Comparison of ENCODE assay signal across 8 cellular contexts in the genomic region with DNA sequence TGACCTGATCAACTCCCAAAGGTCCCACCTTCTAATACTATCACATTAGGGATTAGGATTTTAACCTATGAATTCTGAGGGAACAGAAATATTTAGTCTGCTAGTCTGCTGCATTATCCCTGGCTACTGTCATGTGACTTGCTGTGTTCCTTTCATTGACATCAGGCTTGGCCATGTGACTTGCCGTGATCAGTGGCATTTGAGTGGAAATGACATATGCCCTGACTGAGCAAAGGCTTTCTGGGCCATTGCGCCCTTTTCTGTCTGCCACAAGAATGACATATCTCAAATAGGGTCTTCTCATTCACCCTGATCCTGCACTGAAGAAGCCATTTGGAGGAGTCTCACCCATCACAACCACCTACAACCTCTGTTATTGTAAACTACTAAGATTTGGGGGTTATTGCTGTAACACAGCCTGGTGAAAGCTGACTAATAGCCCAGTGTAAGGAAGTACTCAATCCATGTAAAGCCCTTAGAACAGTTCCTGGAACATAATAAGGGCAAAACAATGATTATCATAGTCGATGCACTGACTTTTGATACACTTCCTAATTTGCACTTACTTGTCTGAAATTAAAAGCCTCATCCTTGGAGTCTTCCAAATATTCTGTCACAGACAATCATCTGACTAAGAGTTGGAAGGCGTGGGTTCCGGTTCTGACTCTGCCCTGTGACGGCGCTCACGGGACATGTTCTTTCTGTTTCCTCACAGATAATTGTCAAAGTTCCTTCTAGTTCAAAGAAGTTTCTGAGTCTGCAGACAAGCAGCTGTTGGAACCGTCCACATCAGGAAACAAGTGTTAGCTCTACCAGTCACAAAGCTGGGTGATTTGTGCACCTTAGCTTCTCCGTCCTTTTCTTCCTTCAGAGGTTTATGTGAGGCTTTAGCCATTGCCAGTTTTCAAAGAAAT. TPM values are rescaled to one million over a fixed set of nuclear protein-coding genes. Genes with fewer than 3 reads are reported as not detected.
DNase-seq lines count a peak whose midpoint lies in the region; ATAC-seq lines count a peak whose summit lies in the region.

No MANE protein-coding gene starts in this region.

- peak; percentile 30 for DNase-seq in KBM-7
- DNase-seq in activated CD8-positive, alpha-beta memory T cell treated with anti-CD3 and anti-CD28 coated beads, Interleukin-2, amount 50 U/mL, for 48 hours = peak; percentile 74
- peak; percentile 76 for DNase-seq in Right ventricle myocardium superior
- peak; percentile 63 for DNase-seq in stimulated activated CD4-positive, alpha-beta T cell treated with anti-CD3 and anti-CD28 coated beads, Interleukin-4, amount 100 ng/mL, for 1 hour
- no peak for DNase-seq in COLO829 (ENCODE audit: low spot score)
- DNase-seq in NCI-H2081 treated with DMSO at 0.1 percent for 48 hours (lab: John Stamatoyannopoulos, UW) = no peak
- DNase-seq in AG08395 (ENCODE audit: low spot score) = no peak

- in situ Hi-C loops in KBM-7 (cut with MboI; ENCODE audit: low pct_unique_long_range_greater_than_20kb, low sequenced_read_pairs) = no loop called here

- ATAC-seq in GM19452 (IDR thresholded peaks at IDR 0.05; ENCODE audit: unreplicated experiment) (peak; percentile 43), Right ventricle myocardium superior (ENCODE audit: poor library complexity) (peak; percentile 82)

- intact Hi-C loops in Right ventricle myocardium superior (cut with DNase I) = no loop called here

RNA-seq across cellular contexts. Expression of a gene that starts 33.2 kb away (rescaled TPM):
- 3.3 TPM for total RNA-seq in Right ventricle myocardium superior

Comparison
In these comparisons a context has a peak if more than half of its experiments do, and no peak if none do; other contexts are left out.
1. DNase-seq: peak in KBM-7 (single experiment), activated CD8-positive, alpha-beta memory T cell treated with anti-CD3 and anti-CD28 coated beads, Interleukin-2, amount 50 U/mL, for 48 hours (single experiment), Right ventricle myocardium superior (single experiment) and stimulated activated CD4-positive, alpha-beta T cell treated with anti-CD3 and anti-CD28 coated beads, Interleukin-4, amount 100 ng/mL, for 1 hour (single experiment); none in COLO829 (single experiment), NCI-H2081 treated with DMSO at 0.1 percent for 48 hours (single experiment) and AG08395 (single experiment).